ENCODE assay signal across 10 cellular contexts in genomic region chr5:172870261-172870806, GRCh38. TPM values are rescaled to one million over a fixed set of nuclear protein-coding genes. Genes with fewer than 3 reads are reported as not detected.
DNase-seq lines count a peak whose midpoint lies in the region; ATAC-seq and TF ChIP-seq lines count a peak whose summit lies in the region.
"Had no signal": no experiment of that assay in that cellular context is flagged by ENCODE, and none has a peak within 500 bp of the region (broad histone marks: within the 10 kb centered on the region; RNA-seq: fewer than 3 reads in every experiment).

No MANE protein-coding gene starts in this region.

- H3K27me3 ChIP-seq in adipocyte (replicated peaks; ENCODE audit: control insufficient read depth, insufficient read depth, low read length) (no peaks in the 10 kb centered on the region), cardiac muscle cell (no peaks in the 10 kb centered on the region), sigmoid colon (no peaks in the 10 kb centered on the region)

- intact Hi-C loops in sigmoid colon (cut with DNase I) = no loop called here

- TF ChIP-seq CTCF in cardiac muscle cell (IDR thresholded peaks at IDR 0.05; ENCODE audit: low read depth, low read length) = no peak
- TF ChIP-seq CTCF in sigmoid colon (IDR thresholded peaks at IDR 0.05) = no peak

- H3K27ac ChIP-seq in cardiac muscle cell (peak overlapping the region; percentile 92), sigmoid colon (peak overlapping the region; percentile 85 to 98 (median 94))

- H3K36me3 ChIP-seq in adipocyte (ENCODE audit: control insufficient read depth, insufficient read depth, low read length, severe bottlenecking) = no peaks in the 10 kb centered on the region
- H3K36me3 ChIP-seq in cardiac muscle cell = no peaks in the 10 kb centered on the region
- no peaks in the 10 kb centered on the region for H3K36me3 ChIP-seq in sigmoid colon

- peak overlapping the region; percentile 82 for H3K9ac ChIP-seq in adipocyte (ENCODE audit: low read length)

- H3K4me3 ChIP-seq in adipocyte (ENCODE audit: low read length) (no peak overlapping the region), cardiac muscle cell (no peak overlapping the region), sigmoid colon (no peak overlapping the region)

- TF ChIP-seq POLR2A in sigmoid colon (IDR thresholded peaks at IDR 0.05) = no peak

- no peak for ATAC-seq in GM21528 (IDR thresholded peaks at IDR 0.05; ENCODE audit: low FRiP score, unreplicated experiment)
- ATAC-seq in HG03139 (IDR thresholded peaks at IDR 0.05; ENCODE audit: unreplicated experiment) = no peak
- ATAC-seq: activated T-cell treated with anti-CD3 and anti-CD28 coated beads, Interleukin-2, amount 50 U/mL, for 4 hours had no signal

- peak in 2 of 4 donors; percentile 7 to 56 for TF ChIP-seq EP300 in sigmoid colon (IDR thresholded peaks at IDR 0.05)

- WGBS in sigmoid colon, 2 donors = 67 to 85% methylated on average over 8 of the region's 8 CpGs

- H3K4me1 ChIP-seq in adipocyte (ENCODE audit: control insufficient read depth, insufficient read depth, low read length) (peaks cover 78% of the 10 kb centered on the region), cardiac muscle cell (ENCODE audit: low read depth) (peaks cover 40% of the 10 kb centered on the region), sigmoid colon (peaks cover 0 to 92% (median 87%) of the 10 kb centered on the region in 4 donors)

- H3K9me3 ChIP-seq in adipocyte (ENCODE audit: control insufficient read depth, low read length) = no peaks in the 10 kb centered on the region
- no peaks in the 10 kb centered on the region for H3K9me3 ChIP-seq in cardiac muscle cell (ENCODE audit: low read depth)
- H3K9me3 ChIP-seq in sigmoid colon = no peaks in the 10 kb centered on the region

- DNase-seq in EH (ENCODE audit: low read depth) (peak; percentile 94), adipocyte (ENCODE audit: low read depth) (peak; percentile 81), cardiac muscle cell (ENCODE audit: low read depth in 1 of 2, low spot score in 1 of 2) (peak in 1 of 2 donors; percentile 86), sigmoid colon (peak; percentile 87), DMS 273 (lab: John Stamatoyannopoulos, UW; ENCODE audit: unreplicated experiment) (no peak), NCI-H1092 (lab: John Stamatoyannopoulos, UW) (no peak)
- DNase-seq: activated T-cell treated with anti-CD3 and anti-CD28 coated beads, Interleukin-2, amount 50 U/mL, for 4 hours; NCI-H524 treated with DMSO at 0.1 percent for 48 hours had no signal

RNA-seq across cellular contexts. Expression of gene ERGIC1, which starts 36.3 kb away (rescaled TPM):
- total RNA-seq in cardiac muscle cell (77.3 and 85.1 TPM in 2 replicates), sigmoid colon (100 to 1,000 TPM in 1 of 4 donors, 10 to 100 TPM in 3; 80.6 to 117 (median 95.7) TPM)
- polyA plus RNA-seq in cardiac muscle cell (15.4 and 22.2 TPM in 2 replicates), sigmoid colon (100 to 1,000 TPM; 125 to 160 (median 132) TPM)

Comparison
In these comparisons a context has a peak if more than half of its experiments do, and no peak if none do; other contexts are left out.
1. DNase-seq: peak in EH (single experiment), adipocyte (single experiment) and sigmoid colon (single experiment); none in DMS 273 (single experiment) and NCI-H1092 (single experiment).